11 cellular contexts compared by ENCODE assay signal in the genomic region with DNA sequence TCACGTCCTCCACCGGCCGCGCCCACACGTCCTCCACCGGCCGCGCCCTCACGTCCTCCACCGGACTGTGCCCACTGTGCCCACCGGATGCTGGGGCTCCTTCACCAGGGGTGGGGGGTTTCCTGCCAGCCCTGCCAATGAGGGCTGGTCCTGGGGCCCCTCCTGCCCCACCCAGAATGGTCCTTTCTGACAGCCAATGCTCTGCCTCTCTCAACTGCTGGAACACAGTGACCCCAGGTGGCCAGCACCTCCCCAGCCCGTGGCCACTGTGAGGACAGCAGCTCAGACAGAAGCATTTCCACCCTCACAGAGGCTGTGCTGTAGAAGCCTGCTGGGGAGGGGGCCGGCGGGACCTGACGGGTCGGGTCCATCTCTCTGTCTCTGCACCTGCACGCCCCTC.
DNase-seq lines count a peak whose midpoint lies in the region; FAIRE-seq and TF ChIP-seq lines count a peak whose summit lies in the region.
"Had no signal": no experiment of that assay in that cellular context is flagged by ENCODE, and none has a peak within 500 bp of the region (broad histone marks: within the 10 kb centered on the region; RNA-seq: fewer than 3 reads in every experiment).

No MANE protein-coding gene starts in this region.

- no peaks in the 10 kb centered on the region for H3K36me3 ChIP-seq in testis (ENCODE audit: low read depth, missing control alignments)

- no peaks in the 10 kb centered on the region for H3K9me3 Mint-ChIP-seq in activated T-cell treated with anti-CD3 and anti-CD28 coated beads, Interleukin-2, amount 50 U/mL, for 24 hours

- POLR2A ChIA-PET in AG04449 (lab: Yijun Ruan, JAX), result no interaction called here

- peaks cover 3% of the 10 kb centered on the region for H3K4me1 ChIP-seq in testis

- TF ChIP-seq POLR2A in testis (IDR thresholded peaks at IDR 0.05) (no peak), GM12892 (IDR thresholded peaks at IDR 0.05; ENCODE audit: low read depth, low read length) (no peak)

- DNase-seq in AG04449 (ENCODE audit: low read depth, low spot score), result no peak
- DNase-seq in HTR-8/SVneo (ENCODE audit: insufficient read length, low spot score), result peak; percentile 87
- DNase-seq in activated T-cell treated with anti-CD3 and anti-CD28 coated beads, Interleukin-2, amount 50 U/mL, for 24 hours, result peak; percentile 58
- DNase-seq in iPS-NIHi11 (ENCODE audit: low spot score), result peak; percentile 66
- peak; percentile 81 for DNase-seq in testis
- no peak for DNase-seq in GM12892 (ENCODE audit: insufficient read length)
- no peak for DNase-seq in SKM-1 (lab: John Stamatoyannopoulos, UW; ENCODE audit: unreplicated experiment)
- no peak for DNase-seq in GM19240 (ENCODE audit: insufficient read length, low spot score)

- no peak overlapping the region for H3K4me3 ChIP-seq in AG04449 (ENCODE audit: low read depth, low read length)
- peak overlapping the region; percentile 2 to 26 for H3K4me3 ChIP-seq in testis
- H3K4me3 ChIP-seq: skin epidermis had no signal

- peaks cover 19% of the 10 kb centered on the region for H3K4me1 Mint-ChIP-seq in activated T-cell treated with anti-CD3 and anti-CD28 coated beads, Interleukin-2, amount 50 U/mL, for 24 hours (ENCODE audit: low read depth)

- H3K4me3 Mint-ChIP-seq in activated T-cell treated with anti-CD3 and anti-CD28 coated beads, Interleukin-2, amount 50 U/mL, for 24 hours, result no peak overlapping the region
- H3K4me3 Mint-ChIP-seq: activated naive CD8-positive, alpha-beta T cell had no signal

- TF ChIP-seq CTCF in AG04449 (IDR thresholded peaks at IDR 0.05; ENCODE audit: insufficient read depth, low read length, missing control alignments) (peak; percentile 51), testis (IDR thresholded peaks at IDR 0.05) (peak; percentile 34 to 68 (median 59))

- CTCF ChIA-PET in AG04449 (lab: Yijun Ruan, JAX), result interaction anchor here (0.7 to 4.1 kb wide), 9 partner anchors 10 to 315 kb away, joined by 3 to 35 read pairs (median 4); no protein-coding TSS in a partner anchor

- intact Hi-C loops in testis (cut with DNase I; ENCODE audit: low total_unique reads), result no loop called here

- no peak overlapping the region for H3K27ac Mint-ChIP-seq in activated T-cell treated with anti-CD3 and anti-CD28 coated beads, Interleukin-2, amount 50 U/mL, for 24 hours
- H3K27ac Mint-ChIP-seq: activated naive CD8-positive, alpha-beta T cell had no signal

- no peak overlapping the region for H3K27ac ChIP-seq in testis
- H3K27ac ChIP-seq: skin epidermis had no signal

- H3K36me3 Mint-ChIP-seq in activated T-cell treated with anti-CD3 and anti-CD28 coated beads, Interleukin-2, amount 50 U/mL, for 24 hours (ENCODE audit: low read depth), result peaks cover 11% of the 10 kb centered on the region

- WGBS in testis, 2 donors, result 65 to 77% methylated on average over 11 to 17 of the region's 17 CpGs

- no peaks in the 10 kb centered on the region for H3K27me3 Mint-ChIP-seq in activated T-cell treated with anti-CD3 and anti-CD28 coated beads, Interleukin-2, amount 50 U/mL, for 24 hours
- H3K27me3 Mint-ChIP-seq: activated naive CD8-positive, alpha-beta T cell had no signal

- H3K9me3 ChIP-seq in testis, result no peaks in the 10 kb centered on the region

- FAIRE-seq in HTR-8/SVneo (lab: Jason Lieb, UNC) (peak; percentile 83), GM12892 (lab: Jason Lieb, UNC) (no peak)
- FAIRE-seq: GM18507 had no signal

- no peaks in the 10 kb centered on the region for H3K27me3 ChIP-seq in testis

Comparison
In these comparisons a context has a peak if more than half of its experiments do, and no peak if none do; other contexts are left out.
1. DNase-seq: peak in HTR-8/SVneo (single experiment), activated T-cell treated with anti-CD3 and anti-CD28 coated beads, Interleukin-2, amount 50 U/mL, for 24 hours (single experiment), iPS-NIHi11 (single experiment) and testis (single experiment); none in AG04449 (single experiment), GM12892 (single experiment), SKM-1 (single experiment) and GM19240 (single experiment).